Comparison of ENCODE assay signal across 14 cellular contexts in genomic region chr15:58564967-58565366, GRCh38.
"Had no signal": no experiment of that assay in that cellular context is flagged by ENCODE, and none has a peak within 500 bp of the region (broad histone marks: within the 10 kb centered on the region; RNA-seq: fewer than 3 reads in every experiment).

No MANE protein-coding gene starts in this region.

- H3K4me1 ChIP-seq: breast epithelium, esophagus squamous epithelium, sigmoid colon had no signal

- H3K27ac Mint-ChIP-seq: progenitor cell of endocrine pancreas, type B pancreatic cell had no signal

- H3K9me3 ChIP-seq: breast epithelium, esophagus squamous epithelium, neutrophil, sigmoid colon had no signal

- H3K4me3 ChIP-seq: breast epithelium, esophagus squamous epithelium, sigmoid colon had no signal

- H3K36me3 Mint-ChIP-seq: type B pancreatic cell had no signal

- ATAC-seq: naive thymus-derived CD4-positive, alpha-beta T cell had no signal

- DNase-seq: activated CD4-positive, alpha-beta T cell treated with anti-CD3 and anti-CD28 coated beads for 1 hour; activated CD4-positive, alpha-beta T cell treated with anti-CD3 and anti-CD28 coated beads, Interleukin-2, amount 50 U/mL, for 48 hours; activated naive CD4-positive, alpha-beta T cell; aorta; esophagus squamous epithelium; foreskin fibroblast; naive thymus-derived CD4-positive, alpha-beta T cell; sigmoid colon; stimulated activated CD4-positive, alpha-beta T cell treated with anti-CD3 and anti-CD28 coated beads, Interleukin-2, amount 100 ng/mL, for 24 hours; stimulated activated naive CD4-positive, alpha-beta T cell treated with Interleukin-2 at 50 U/mL for 16 hours had no signal

- H3K36me3 ChIP-seq: breast epithelium, esophagus squamous epithelium, neutrophil, sigmoid colon had no signal

- H3K27me3 ChIP-seq: breast epithelium, esophagus squamous epithelium, neutrophil, sigmoid colon had no signal

- H3K27ac ChIP-seq: breast epithelium, esophagus squamous epithelium, neutrophil, sigmoid colon had no signal

- H3K27me3 Mint-ChIP-seq: progenitor cell of endocrine pancreas, type B pancreatic cell had no signal

- H3K4me3 Mint-ChIP-seq: naive thymus-derived CD4-positive, alpha-beta T cell; type B pancreatic cell had no signal
